In genomic region chr7:39709029-39709428, GRCh38 we compare ENCODE assay signal across 20 cellular contexts.
"Had no signal": no experiment of that assay in that cellular context is flagged by ENCODE, and none has a peak within 500 bp of the region (broad histone marks: within the 10 kb centered on the region; RNA-seq: fewer than 3 reads in every experiment).

No MANE protein-coding gene starts in this region.

- H3K9me3 ChIP-seq: prostate gland, thoracic aorta had no signal

- H3K4me1 ChIP-seq: breast epithelium, prostate gland, spleen had no signal

- H3K36me3 Mint-ChIP-seq: activated naive CD8-positive, alpha-beta T cell treated with anti-CD3 and anti-CD28 coated beads for 36 hours had no signal

- H3K27me3 Mint-ChIP-seq: activated naive CD8-positive, alpha-beta T cell treated with anti-CD3 and anti-CD28 coated beads for 36 hours; central memory CD8-positive, alpha-beta T cell; memory B cell; T-cell had no signal

- H3K4me3 ChIP-seq: breast epithelium, esophagus squamous epithelium, gastroesophageal sphincter, prostate gland, spleen, thoracic aorta, upper lobe of right lung had no signal

- H3K36me3 ChIP-seq: breast epithelium, prostate gland, thoracic aorta had no signal

- H3K27ac ChIP-seq: breast epithelium, gastroesophageal sphincter, prostate gland, spleen, thoracic aorta, upper lobe of right lung had no signal

- H3K27me3 ChIP-seq: breast epithelium, esophagus squamous epithelium, gastroesophageal sphincter, spleen, upper lobe of right lung had no signal

- H3K27ac Mint-ChIP-seq: activated naive CD8-positive, alpha-beta T cell treated with anti-CD3 and anti-CD28 coated beads for 36 hours; memory B cell; T-cell had no signal

- H3K4me3 Mint-ChIP-seq: activated naive CD8-positive, alpha-beta T cell treated with anti-CD3 and anti-CD28 coated beads for 36 hours; central memory CD8-positive, alpha-beta T cell; memory B cell; naive B cell; T-cell had no signal

- DNase-seq: activated CD4-positive, alpha-beta T cell treated with anti-CD3 and anti-CD28 coated beads, Interleukin-2, amount 50 U/mL, for 48 hours; activated naive CD4-positive, alpha-beta T cell treated with Interleukin-2 at 50 U/mL for 16 hours; activated naive CD8-positive, alpha-beta T cell treated with anti-CD3 and anti-CD28 coated beads for 36 hours; activated T-cell treated with anti-CD3 and anti-CD28 coated beads, Interleukin-2, amount 50 U/mL, for 48 hours; esophagus squamous epithelium; islet precursor cell; naive B cell; spleen; stimulated activated CD4-positive, alpha-beta T cell treated with anti-CD3 and anti-CD28 coated beads, Interleukin-4, amount 100 ng/mL, for 1 hour; stimulated activated naive CD4-positive, alpha-beta T cell treated with Interleukin-2 at 50 U/mL for 16 hours; T-cell; upper lobe of right lung had no signal

- FAIRE-seq: colon, TTC549 had no signal

- H3K4me1 Mint-ChIP-seq: activated naive CD8-positive, alpha-beta T cell treated with anti-CD3 and anti-CD28 coated beads for 36 hours; central memory CD8-positive, alpha-beta T cell; memory B cell; naive B cell had no signal
